13 cellular contexts compared by ENCODE assay signal in the genomic region with DNA sequence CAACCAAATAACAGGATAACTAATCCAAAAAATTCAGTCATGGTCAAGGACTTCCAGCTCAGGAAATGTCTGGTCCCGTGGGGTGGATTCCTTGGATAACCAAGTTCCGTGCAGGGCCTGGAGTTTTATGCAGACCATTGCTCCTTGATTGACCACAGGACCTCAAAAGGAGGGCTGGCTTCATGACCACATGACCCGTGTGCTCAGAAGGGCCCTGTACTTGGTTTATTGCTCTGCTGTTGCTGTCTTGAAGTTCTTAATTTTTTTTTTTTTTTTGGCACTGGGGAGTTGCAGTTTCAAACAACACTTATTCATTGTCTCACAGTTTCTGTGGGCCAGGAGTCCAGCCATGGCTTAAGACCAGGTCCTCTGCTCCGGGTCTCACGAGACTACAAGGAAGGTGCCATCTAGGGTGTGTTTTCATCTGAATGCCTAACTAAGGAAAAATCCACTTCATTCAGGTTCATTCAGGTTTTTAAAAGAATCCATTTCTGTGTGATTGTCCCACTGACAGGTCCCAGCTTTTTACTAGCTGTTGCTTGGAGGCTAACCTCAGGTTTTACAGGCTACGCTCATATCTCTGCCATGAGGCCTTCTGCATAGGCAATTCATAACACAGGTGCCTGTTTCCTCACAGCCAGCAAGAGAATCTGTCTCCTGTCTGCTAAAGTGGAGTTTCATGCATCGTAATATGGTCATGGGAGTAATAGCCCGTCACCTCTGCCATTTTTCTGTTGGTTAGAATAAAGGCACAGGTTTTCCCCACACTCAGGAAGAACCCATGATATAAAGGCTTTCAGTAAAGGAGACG.
DNase-seq lines count a peak whose midpoint lies in the region; ATAC-seq and TF ChIP-seq lines count a peak whose summit lies in the region.
"Had no signal": no experiment of that assay in that cellular context is flagged by ENCODE, and none has a peak within 500 bp of the region (broad histone marks: within the 10 kb centered on the region; RNA-seq: fewer than 3 reads in every experiment).

No MANE protein-coding gene starts in this region.

- peaks cover 1 to 20% (median 18%) of the 10 kb centered on the region in 4 donors for H3K36me3 ChIP-seq in stomach
- peaks cover 9% of the 10 kb centered on the region for H3K36me3 ChIP-seq in WERI-Rb-1

- peak overlapping the region; percentile 17 for H3K27ac ChIP-seq in epithelial cell of prostate
- peak overlapping the region in 4 of 5 donors; percentile 9 to 78 (median 65) for H3K27ac ChIP-seq in stomach
- no peak overlapping the region for H3K27ac ChIP-seq in WERI-Rb-1
- H3K27ac ChIP-seq: RWPE1 had no signal

- intact Hi-C loops in stomach (cut with DNase I; ENCODE audit: low total_unique reads), result loop anchor here (10.0 kb wide), 1 partner anchor 49 kb away; no protein-coding TSS in a partner anchor

- TF ChIP-seq EP300 in stomach (IDR thresholded peaks at IDR 0.05), result no peak

- no peak for TF ChIP-seq POLR2A in stomach (IDR thresholded peaks at IDR 0.05)

- 70 to 88% (median 78%) methylated on average over 9 of the region's 9 CpGs for WGBS in stomach, 5 donors

- H3K27me3 ChIP-seq in stomach, result no peaks in the 10 kb centered on the region
- no peaks in the 10 kb centered on the region for H3K27me3 ChIP-seq in WERI-Rb-1 (ENCODE audit: insufficient read depth, low read depth, severe bottlenecking)
- H3K27me3 ChIP-seq: heart left ventricle had no signal

- H3K9me3 ChIP-seq in stomach (no peaks in the 10 kb centered on the region), WERI-Rb-1 (ENCODE audit: severe bottlenecking) (no peaks in the 10 kb centered on the region)
- H3K9me3 ChIP-seq: heart left ventricle had no signal

- H3K4me1 ChIP-seq in stomach, result peaks cover 36 to 80% (median 58%) of the 10 kb centered on the region in 4 donors

- no peak overlapping the region for H3K4me3 ChIP-seq in stomach
- no peak overlapping the region for H3K4me3 ChIP-seq in WERI-Rb-1 (ENCODE audit: low read depth, low read length)
- H3K4me3 ChIP-seq: coronary artery, heart left ventricle, lung had no signal

- peak; percentile 41 for ATAC-seq in GM19043 (IDR thresholded peaks at IDR 0.05; ENCODE audit: low read depth, unreplicated experiment)
- ATAC-seq in HG03066 (IDR thresholded peaks at IDR 0.05; ENCODE audit: low read depth, unreplicated experiment), result peak; percentile 41
- no peak for ATAC-seq in GM19452 (IDR thresholded peaks at IDR 0.05; ENCODE audit: unreplicated experiment)

- TF ChIP-seq CTCF in stomach (IDR thresholded peaks at IDR 0.05) (no peak), WERI-Rb-1 (IDR thresholded peaks at IDR 0.05; ENCODE audit: low read depth, low read length) (no peak)

- DNase-seq in epithelial cell of prostate (ENCODE audit: low read depth, low spot score) (no peak), stomach (no peak), WERI-Rb-1 (no peak)
- no peak for DNase-seq in stimulated activated naive CD4-positive, alpha-beta T cell (lab: John Stamatoyannopoulos, UW)
- DNase-seq: DMS53, heart left ventricle, small intestine had no signal
